ENCODE assay signal across 7 cellular contexts in genomic region chr15:90143176-90143655, GRCh38. TPM values are rescaled to one million over a fixed set of nuclear protein-coding genes. Genes with fewer than 3 reads are reported as not detected.
A peak's percentile ranks its signal among the peaks of the same experiment; 100 is the strongest.
DNase-seq lines count a peak whose midpoint lies in the region; ATAC-seq and TF ChIP-seq lines count a peak whose summit lies in the region.

No MANE protein-coding gene starts in this region.

- 24 to 28% (median 27%) methylated on average over 12 of the region's 12 CpGs for WGBS in psoas muscle, 3 donors

- peaks cover 4% of the 10 kb centered on the region for H3K9me3 Mint-ChIP-seq in activated T-helper 2 cell treated with anti-CD3 and anti-CD28 coated beads, Interferon-gamma antibody, Interleukin-2, Interleukin-4, amounts not matched to agents 10 μg/mL and 5 μg/mL and 100 μg/mL, durations not matched to agents 14 hours and 24 hours and 36 hours
- H3K9me3 Mint-ChIP-seq in glutamatergic neuron (ENCODE audit: unreplicated experiment), result peaks cover 5% of the 10 kb centered on the region

- H3K27ac ChIP-seq in psoas muscle, result no peak overlapping the region

- H3K9me3 ChIP-seq in psoas muscle, result no peaks in the 10 kb centered on the region

- H3K27ac Mint-ChIP-seq in activated T-helper 2 cell treated with anti-CD3 and anti-CD28 coated beads, Interferon-gamma antibody, Interleukin-2, Interleukin-4, amounts not matched to agents 10 μg/mL and 5 μg/mL and 100 μg/mL, durations not matched to agents 14 hours and 24 hours and 36 hours, result peak overlapping the region; percentile 54
- peak overlapping the region; percentile 76 for H3K27ac Mint-ChIP-seq in glutamatergic neuron (ENCODE audit: unreplicated experiment)

- TF ChIP-seq CTCF in GM12875 (IDR thresholded peaks at IDR 0.05; ENCODE audit: borderline replicate concordance, insufficient read depth, low read depth, low read length) (peak; percentile 86), glutamatergic neuron (IDR thresholded peaks at IDR 0.05; ENCODE audit: partially characterized antibody, unreplicated experiment) (peak; percentile 65), psoas muscle (IDR thresholded peaks at IDR 0.05) (peak; percentile 50)

- peaks cover 12% of the 10 kb centered on the region for H3K4me1 ChIP-seq in psoas muscle

- intact Hi-C loops in activated T-helper 2 cell treated with anti-CD3 and anti-CD28 coated beads, Interferon-gamma antibody, Interleukin-2, Interleukin-4, amounts not matched to agents 10 μg/mL and 5 μg/mL and 100 μg/mL, durations not matched to agents 14 hours and 24 hours and 36 hours (cut with micrococcal nuclease), result loop anchor here (1.0 to 5.0 kb wide), 5 partner anchors 34 to 251 kb away; partner anchors contain the start of gene AP3S2
- intact Hi-C loops in psoas muscle (cut with DNase I), result no loop called here

- H3K4me3 ChIP-seq in GM12875 (ENCODE audit: low read depth, low read length) (no peak overlapping the region), psoas muscle (no peak overlapping the region)

- DNase-seq in HuH-7 (ENCODE audit: low spot score), result peak; percentile 89
- peak; percentile 83 for DNase-seq in RPMI8226
- peak; percentile 70 for DNase-seq in activated T-helper 2 cell treated with anti-CD3 and anti-CD28 coated beads, Interferon-gamma antibody, Interleukin-2, Interleukin-4, amounts not matched to agents 10 μg/mL and 5 μg/mL and 100 μg/mL, durations not matched to agents 14 hours and 24 hours and 36 hours (ENCODE audit: low spot score)
- DNase-seq in glutamatergic neuron, result peak; percentile 86
- DNase-seq in psoas muscle, result peak; percentile 35 to 71
- DNase-seq in NCI-H1048 (lab: John Stamatoyannopoulos, UW), result no peak

- peaks cover 27% of the 10 kb centered on the region for H3K4me1 Mint-ChIP-seq in activated T-helper 2 cell treated with anti-CD3 and anti-CD28 coated beads, Interferon-gamma antibody, Interleukin-2, Interleukin-4, amounts not matched to agents 10 μg/mL and 5 μg/mL and 100 μg/mL, durations not matched to agents 14 hours and 24 hours and 36 hours (ENCODE audit: low read depth)
- H3K4me1 Mint-ChIP-seq in glutamatergic neuron (ENCODE audit: low read depth, unreplicated experiment), result peaks cover 8% of the 10 kb centered on the region

- no peak overlapping the region for H3K4me3 Mint-ChIP-seq in activated T-helper 2 cell treated with anti-CD3 and anti-CD28 coated beads, Interferon-gamma antibody, Interleukin-2, Interleukin-4, amounts not matched to agents 10 μg/mL and 5 μg/mL and 100 μg/mL, durations not matched to agents 14 hours and 24 hours and 36 hours (ENCODE audit: low read depth)
- no peak overlapping the region for H3K4me3 Mint-ChIP-seq in glutamatergic neuron (ENCODE audit: unreplicated experiment)

- peak; percentile 81 to 86 (median 84) for ATAC-seq in psoas muscle

- H3K36me3 Mint-ChIP-seq in activated T-helper 2 cell treated with anti-CD3 and anti-CD28 coated beads, Interferon-gamma antibody, Interleukin-2, Interleukin-4, amounts not matched to agents 10 μg/mL and 5 μg/mL and 100 μg/mL, durations not matched to agents 14 hours and 24 hours and 36 hours (ENCODE audit: low read depth), result no peaks in the 10 kb centered on the region
- no peaks in the 10 kb centered on the region for H3K36me3 Mint-ChIP-seq in glutamatergic neuron (ENCODE audit: unreplicated experiment)

- H3K27me3 ChIP-seq in psoas muscle (ENCODE audit: insufficient read depth in 3 of 3, low read length in 2 of 3), result no peaks in the 10 kb centered on the region

- H3K27me3 Mint-ChIP-seq in activated T-helper 2 cell treated with anti-CD3 and anti-CD28 coated beads, Interferon-gamma antibody, Interleukin-2, Interleukin-4, amounts not matched to agents 10 μg/mL and 5 μg/mL and 100 μg/mL, durations not matched to agents 14 hours and 24 hours and 36 hours (ENCODE audit: low read depth), result no peaks in the 10 kb centered on the region
- no peaks in the 10 kb centered on the region for H3K27me3 Mint-ChIP-seq in glutamatergic neuron (ENCODE audit: unreplicated experiment)

- H3K36me3 ChIP-seq in psoas muscle (ENCODE audit: insufficient read depth in 1 of 2, low read depth in 1 of 2), result no peaks in the 10 kb centered on the region

RNA-seq across cellular contexts. Expression of gene IDH2, which starts 40.9 kb away (rescaled TPM):
- 139 and 141 TPM in 2 replicates for total RNA-seq in activated T-helper 2 cell treated with anti-CD3 and anti-CD28 coated beads, Interferon-gamma antibody, Interleukin-2, Interleukin-4, amounts not matched to agents 10 μg/mL and 5 μg/mL and 100 μg/mL, durations not matched to agents 14 hours and 24 hours and 36 hours
- total RNA-seq in glutamatergic neuron (ENCODE audit: unreplicated experiment), result 149 TPM
- total RNA-seq in psoas muscle, result 100 to 1,000 TPM; 513 to 926 (median 752) TPM
- 100 to 1,000 TPM; 365 to 759 (median 405) TPM for polyA plus RNA-seq in psoas muscle

RNA-seq across cellular contexts. Expression of gene SEMA4B, which starts 57.9 kb away (rescaled TPM):
- total RNA-seq in activated T-helper 2 cell treated with anti-CD3 and anti-CD28 coated beads, Interferon-gamma antibody, Interleukin-2, Interleukin-4, amounts not matched to agents 10 μg/mL and 5 μg/mL and 100 μg/mL, durations not matched to agents 14 hours and 24 hours and 36 hours, result 28.3 and 30.2 TPM in 2 replicates
- total RNA-seq in glutamatergic neuron (ENCODE audit: unreplicated experiment), result 31.8 TPM
- 10 to 100 TPM in 1 of 4 donors, 1 to 10 TPM in 3; 4.4 to 10.8 (median 4.5) TPM for total RNA-seq in psoas muscle
- polyA plus RNA-seq in psoas muscle, result 1 to 10 TPM; 1.4 to 3.3 (median 1.8) TPM
